Comparison of ENCODE assay signal across 1 cellular context in the genomic region with DNA sequence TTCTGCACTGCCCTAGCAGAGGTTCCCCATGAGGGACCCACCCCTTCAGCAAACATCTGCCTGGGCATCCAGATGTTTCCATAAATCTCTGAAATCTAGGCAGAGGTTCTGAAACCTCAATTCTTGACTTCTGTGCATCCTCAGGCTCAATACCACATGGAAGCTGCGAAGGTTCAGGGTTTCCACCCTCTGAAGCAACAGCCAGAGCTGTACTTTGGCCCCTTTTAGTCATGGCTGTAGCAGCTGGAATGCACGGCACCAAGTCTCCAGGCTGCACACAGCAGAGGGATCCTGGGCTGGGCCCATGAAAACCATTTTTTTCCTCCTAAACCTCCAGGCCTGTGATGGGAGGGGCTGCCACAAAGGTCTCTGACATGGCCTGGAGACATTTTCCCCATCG.
TF ChIP-seq lines count a peak whose summit lies in the region.

No MANE protein-coding gene starts in this region.

TF ChIP-seq in HepG2, 621 proteins besides CTCF, POLR2A, EP300 and RAD21 (continued from another document and continues in another):
- TF ChIP-seq, protein P1, sequence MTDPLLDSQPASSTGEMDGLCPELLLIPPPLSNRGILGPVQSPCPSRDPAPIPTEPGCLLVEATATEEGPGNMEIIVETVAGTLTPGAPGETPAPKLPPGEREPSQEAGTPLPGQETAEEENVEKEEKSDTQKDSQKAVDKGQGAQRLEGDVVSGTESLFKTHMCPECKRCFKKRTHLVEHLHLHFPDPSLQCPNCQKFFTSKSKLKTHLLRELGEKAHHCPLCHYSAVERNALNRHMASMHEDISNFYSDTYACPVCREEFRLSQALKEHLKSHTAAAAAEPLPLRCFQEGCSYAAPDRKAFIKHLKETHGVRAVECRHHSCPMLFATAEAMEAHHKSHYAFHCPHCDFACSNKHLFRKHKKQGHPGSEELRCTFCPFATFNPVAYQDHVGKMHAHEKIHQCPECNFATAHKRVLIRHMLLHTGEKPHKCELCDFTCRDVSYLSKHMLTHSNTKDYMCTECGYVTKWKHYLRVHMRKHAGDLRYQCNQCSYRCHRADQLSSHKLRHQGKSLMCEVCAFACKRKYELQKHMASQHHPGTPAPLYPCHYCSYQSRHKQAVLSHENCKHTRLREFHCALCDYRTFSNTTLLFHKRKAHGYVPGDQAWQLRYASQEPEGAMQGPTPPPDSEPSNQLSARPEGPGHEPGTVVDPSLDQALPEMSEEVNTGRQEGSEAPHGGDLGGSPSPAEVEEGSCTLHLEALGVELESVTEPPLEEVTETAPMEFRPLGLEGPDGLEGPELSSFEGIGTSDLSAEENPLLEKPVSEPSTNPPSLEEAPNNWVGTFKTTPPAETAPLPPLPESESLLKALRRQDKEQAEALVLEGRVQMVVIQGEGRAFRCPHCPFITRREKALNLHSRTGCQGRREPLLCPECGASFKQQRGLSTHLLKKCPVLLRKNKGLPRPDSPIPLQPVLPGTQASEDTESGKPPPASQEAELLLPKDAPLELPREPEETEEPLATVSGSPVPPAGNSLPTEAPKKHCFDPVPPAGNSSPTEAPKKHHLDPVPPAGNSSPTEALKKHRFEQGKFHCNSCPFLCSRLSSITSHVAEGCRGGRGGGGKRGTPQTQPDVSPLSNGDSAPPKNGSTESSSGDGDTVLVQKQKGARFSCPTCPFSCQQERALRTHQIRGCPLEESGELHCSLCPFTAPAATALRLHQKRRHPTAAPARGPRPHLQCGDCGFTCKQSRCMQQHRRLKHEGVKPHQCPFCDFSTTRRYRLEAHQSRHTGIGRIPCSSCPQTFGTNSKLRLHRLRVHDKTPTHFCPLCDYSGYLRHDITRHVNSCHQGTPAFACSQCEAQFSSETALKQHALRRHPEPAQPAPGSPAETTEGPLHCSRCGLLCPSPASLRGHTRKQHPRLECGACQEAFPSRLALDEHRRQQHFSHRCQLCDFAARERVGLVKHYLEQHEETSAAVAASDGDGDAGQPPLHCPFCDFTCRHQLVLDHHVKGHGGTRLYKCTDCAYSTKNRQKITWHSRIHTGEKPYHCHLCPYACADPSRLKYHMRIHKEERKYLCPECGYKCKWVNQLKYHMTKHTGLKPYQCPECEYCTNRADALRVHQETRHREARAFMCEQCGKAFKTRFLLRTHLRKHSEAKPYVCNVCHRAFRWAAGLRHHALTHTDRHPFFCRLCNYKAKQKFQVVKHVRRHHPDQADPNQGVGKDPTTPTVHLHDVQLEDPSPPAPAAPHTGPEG (CRISPR knock-in tag; IDR thresholded peaks at IDR 0.05) = no peak
- TF ChIP-seq ZMYM4 (CRISPR knock-in tag; IDR thresholded peaks at IDR 0.05) (0 out of 2 replicates have a peak, but pooled peaks have one; percentile 27), ZNF10 (CRISPR knock-in tag; IDR thresholded peaks at IDR 0.05; ENCODE audit: borderline replicate concordance, low read depth) (no peak), RFX1 (IDR thresholded peaks at IDR 0.05) (no peak), ZNF749 (CRISPR knock-in tag; IDR thresholded peaks at IDR 0.05; ENCODE audit: borderline replicate concordance) (no peak), SYNCRIP (IDR thresholded peaks at IDR 0.05; ENCODE audit: insufficient read depth, low read depth, low read length) (no peak), ZNF607 (CRISPR knock-in tag; IDR thresholded peaks at IDR 0.05; ENCODE audit: borderline replicate concordance) (no peak), ZNF776 (CRISPR knock-in tag; IDR thresholded peaks at IDR 0.05) (no peak), TBL1XR1 (IDR thresholded peaks at IDR 0.05; ENCODE audit: borderline replicate concordance, low read length, partially characterized antibody) (no peak), ZNF713 (CRISPR knock-in tag; IDR thresholded peaks at IDR 0.05) (no peak), FOXJ3 (CRISPR knock-in tag; IDR thresholded peaks at IDR 0.05; ENCODE audit: borderline replicate concordance) (no peak), THAP11 (CRISPR knock-in tag; IDR thresholded peaks at IDR 0.05) (no peak), HNF4A (CRISPR knock-in tag; IDR thresholded peaks at IDR 0.05) (peak; percentile 90), ZNF891 (CRISPR knock-in tag; IDR thresholded peaks at IDR 0.05) (no peak), ZNF720 (CRISPR knock-in tag; IDR thresholded peaks at IDR 0.05) (no peak), FOXA3 (CRISPR knock-in tag; IDR thresholded peaks at IDR 0.05) (no peak), ZBTB42 (CRISPR knock-in tag; IDR thresholded peaks at IDR 0.05) (no peak), HNRNPL (IDR thresholded peaks at IDR 0.05; ENCODE audit: low read depth, low read length) (no peak), ZNF382 (CRISPR knock-in tag; IDR thresholded peaks at IDR 0.05; ENCODE audit: borderline replicate concordance) (no peak), GLI4 (CRISPR knock-in tag; IDR thresholded peaks at IDR 0.05; ENCODE audit: borderline replicate concordance) (no peak), ZNF101 (CRISPR knock-in tag; IDR thresholded peaks at IDR 0.05; ENCODE audit: borderline replicate concordance, low read depth) (no peak), ZNF326 (CRISPR knock-in tag; IDR thresholded peaks at IDR 0.05; ENCODE audit: borderline replicate concordance) (no peak), ARNTL (CRISPR knock-in tag; IDR thresholded peaks at IDR 0.05) (no peak), RCOR2 (CRISPR knock-in tag; IDR thresholded peaks at IDR 0.05) (no peak), HNF4G (IDR thresholded peaks at IDR 0.05; ENCODE audit: borderline replicate concordance, low read depth, low read length) (peak; percentile 74), HNF4G (CRISPR knock-in tag; IDR thresholded peaks at IDR 0.05; ENCODE audit: borderline replicate concordance, low read depth) (no peak), SAP130 (CRISPR knock-in tag; IDR thresholded peaks at IDR 0.05; ENCODE audit: low read depth) (no peak), KLF11 (CRISPR knock-in tag; IDR thresholded peaks at IDR 0.05) (no peak), TEAD3 (CRISPR knock-in tag; optimal IDR thresholded peaks at IDR 0.05; ENCODE audit: borderline replicate concordance) (peak; percentile 94)
- TF ChIP-seq, protein P2, sequence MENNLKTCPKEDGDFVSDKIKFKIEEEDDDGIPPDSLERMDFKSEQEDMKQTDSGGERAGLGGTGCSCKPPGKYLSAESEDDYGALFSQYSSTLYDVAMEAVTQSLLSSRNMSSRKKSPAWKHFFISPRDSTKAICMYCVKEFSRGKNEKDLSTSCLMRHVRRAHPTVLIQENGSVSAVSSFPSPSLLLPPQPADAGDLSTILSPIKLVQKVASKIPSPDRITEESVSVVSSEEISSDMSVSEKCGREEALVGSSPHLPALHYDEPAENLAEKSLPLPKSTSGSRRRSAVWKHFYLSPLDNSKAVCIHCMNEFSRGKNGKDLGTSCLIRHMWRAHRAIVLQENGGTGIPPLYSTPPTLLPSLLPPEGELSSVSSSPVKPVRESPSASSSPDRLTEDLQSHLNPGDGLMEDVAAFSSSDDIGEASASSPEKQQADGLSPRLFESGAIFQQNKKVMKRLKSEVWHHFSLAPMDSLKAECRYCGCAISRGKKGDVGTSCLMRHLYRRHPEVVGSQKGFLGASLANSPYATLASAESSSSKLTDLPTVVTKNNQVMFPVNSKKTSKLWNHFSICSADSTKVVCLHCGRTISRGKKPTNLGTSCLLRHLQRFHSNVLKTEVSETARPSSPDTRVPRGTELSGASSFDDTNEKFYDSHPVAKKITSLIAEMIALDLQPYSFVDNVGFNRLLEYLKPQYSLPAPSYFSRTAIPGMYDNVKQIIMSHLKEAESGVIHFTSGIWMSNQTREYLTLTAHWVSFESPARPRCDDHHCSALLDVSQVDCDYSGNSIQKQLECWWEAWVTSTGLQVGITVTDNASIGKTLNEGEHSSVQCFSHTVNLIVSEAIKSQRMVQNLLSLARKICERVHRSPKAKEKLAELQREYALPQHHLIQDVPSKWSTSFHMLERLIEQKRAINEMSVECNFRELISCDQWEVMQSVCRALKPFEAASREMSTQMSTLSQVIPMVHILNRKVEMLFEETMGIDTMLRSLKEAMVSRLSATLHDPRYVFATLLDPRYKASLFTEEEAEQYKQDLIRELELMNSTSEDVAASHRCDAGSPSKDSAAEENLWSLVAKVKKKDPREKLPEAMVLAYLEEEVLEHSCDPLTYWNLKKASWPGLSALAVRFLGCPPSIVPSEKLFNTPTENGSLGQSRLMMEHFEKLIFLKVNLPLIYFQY (CRISPR knock-in tag; IDR thresholded peaks at IDR 0.05; ENCODE audit: borderline replicate concordance) = no peak
- TF ChIP-seq, protein P3, sequence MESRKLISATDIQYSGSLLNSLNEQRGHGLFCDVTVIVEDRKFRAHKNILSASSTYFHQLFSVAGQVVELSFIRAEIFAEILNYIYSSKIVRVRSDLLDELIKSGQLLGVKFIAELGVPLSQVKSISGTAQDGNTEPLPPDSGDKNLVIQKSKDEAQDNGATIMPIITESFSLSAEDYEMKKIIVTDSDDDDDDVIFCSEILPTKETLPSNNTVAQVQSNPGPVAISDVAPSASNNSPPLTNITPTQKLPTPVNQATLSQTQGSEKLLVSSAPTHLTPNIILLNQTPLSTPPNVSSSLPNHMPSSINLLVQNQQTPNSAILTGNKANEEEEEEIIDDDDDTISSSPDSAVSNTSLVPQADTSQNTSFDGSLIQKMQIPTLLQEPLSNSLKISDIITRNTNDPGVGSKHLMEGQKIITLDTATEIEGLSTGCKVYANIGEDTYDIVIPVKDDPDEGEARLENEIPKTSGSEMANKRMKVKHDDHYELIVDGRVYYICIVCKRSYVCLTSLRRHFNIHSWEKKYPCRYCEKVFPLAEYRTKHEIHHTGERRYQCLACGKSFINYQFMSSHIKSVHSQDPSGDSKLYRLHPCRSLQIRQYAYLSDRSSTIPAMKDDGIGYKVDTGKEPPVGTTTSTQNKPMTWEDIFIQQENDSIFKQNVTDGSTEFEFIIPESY (CRISPR knock-in tag; IDR thresholded peaks at IDR 0.05) = no peak
- TF ChIP-seq, protein P4, sequence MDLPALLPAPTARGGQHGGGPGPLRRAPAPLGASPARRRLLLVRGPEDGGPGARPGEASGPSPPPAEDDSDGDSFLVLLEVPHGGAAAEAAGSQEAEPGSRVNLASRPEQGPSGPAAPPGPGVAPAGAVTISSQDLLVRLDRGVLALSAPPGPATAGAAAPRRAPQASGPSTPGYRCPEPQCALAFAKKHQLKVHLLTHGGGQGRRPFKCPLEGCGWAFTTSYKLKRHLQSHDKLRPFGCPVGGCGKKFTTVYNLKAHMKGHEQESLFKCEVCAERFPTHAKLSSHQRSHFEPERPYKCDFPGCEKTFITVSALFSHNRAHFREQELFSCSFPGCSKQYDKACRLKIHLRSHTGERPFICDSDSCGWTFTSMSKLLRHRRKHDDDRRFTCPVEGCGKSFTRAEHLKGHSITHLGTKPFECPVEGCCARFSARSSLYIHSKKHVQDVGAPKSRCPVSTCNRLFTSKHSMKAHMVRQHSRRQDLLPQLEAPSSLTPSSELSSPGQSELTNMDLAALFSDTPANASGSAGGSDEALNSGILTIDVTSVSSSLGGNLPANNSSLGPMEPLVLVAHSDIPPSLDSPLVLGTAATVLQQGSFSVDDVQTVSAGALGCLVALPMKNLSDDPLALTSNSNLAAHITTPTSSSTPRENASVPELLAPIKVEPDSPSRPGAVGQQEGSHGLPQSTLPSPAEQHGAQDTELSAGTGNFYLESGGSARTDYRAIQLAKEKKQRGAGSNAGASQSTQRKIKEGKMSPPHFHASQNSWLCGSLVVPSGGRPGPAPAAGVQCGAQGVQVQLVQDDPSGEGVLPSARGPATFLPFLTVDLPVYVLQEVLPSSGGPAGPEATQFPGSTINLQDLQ (CRISPR knock-in tag; IDR thresholded peaks at IDR 0.05) = no peak
- TF ChIP-seq, protein P5, sequence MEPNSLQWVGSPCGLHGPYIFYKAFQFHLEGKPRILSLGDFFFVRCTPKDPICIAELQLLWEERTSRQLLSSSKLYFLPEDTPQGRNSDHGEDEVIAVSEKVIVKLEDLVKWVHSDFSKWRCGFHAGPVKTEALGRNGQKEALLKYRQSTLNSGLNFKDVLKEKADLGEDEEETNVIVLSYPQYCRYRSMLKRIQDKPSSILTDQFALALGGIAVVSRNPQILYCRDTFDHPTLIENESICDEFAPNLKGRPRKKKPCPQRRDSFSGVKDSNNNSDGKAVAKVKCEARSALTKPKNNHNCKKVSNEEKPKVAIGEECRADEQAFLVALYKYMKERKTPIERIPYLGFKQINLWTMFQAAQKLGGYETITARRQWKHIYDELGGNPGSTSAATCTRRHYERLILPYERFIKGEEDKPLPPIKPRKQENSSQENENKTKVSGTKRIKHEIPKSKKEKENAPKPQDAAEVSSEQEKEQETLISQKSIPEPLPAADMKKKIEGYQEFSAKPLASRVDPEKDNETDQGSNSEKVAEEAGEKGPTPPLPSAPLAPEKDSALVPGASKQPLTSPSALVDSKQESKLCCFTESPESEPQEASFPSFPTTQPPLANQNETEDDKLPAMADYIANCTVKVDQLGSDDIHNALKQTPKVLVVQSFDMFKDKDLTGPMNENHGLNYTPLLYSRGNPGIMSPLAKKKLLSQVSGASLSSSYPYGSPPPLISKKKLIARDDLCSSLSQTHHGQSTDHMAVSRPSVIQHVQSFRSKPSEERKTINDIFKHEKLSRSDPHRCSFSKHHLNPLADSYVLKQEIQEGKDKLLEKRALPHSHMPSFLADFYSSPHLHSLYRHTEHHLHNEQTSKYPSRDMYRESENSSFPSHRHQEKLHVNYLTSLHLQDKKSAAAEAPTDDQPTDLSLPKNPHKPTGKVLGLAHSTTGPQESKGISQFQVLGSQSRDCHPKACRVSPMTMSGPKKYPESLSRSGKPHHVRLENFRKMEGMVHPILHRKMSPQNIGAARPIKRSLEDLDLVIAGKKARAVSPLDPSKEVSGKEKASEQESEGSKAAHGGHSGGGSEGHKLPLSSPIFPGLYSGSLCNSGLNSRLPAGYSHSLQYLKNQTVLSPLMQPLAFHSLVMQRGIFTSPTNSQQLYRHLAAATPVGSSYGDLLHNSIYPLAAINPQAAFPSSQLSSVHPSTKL (CRISPR knock-in tag; IDR thresholded peaks at IDR 0.05) = peak; percentile 64
- TF ChIP-seq, protein P6, sequence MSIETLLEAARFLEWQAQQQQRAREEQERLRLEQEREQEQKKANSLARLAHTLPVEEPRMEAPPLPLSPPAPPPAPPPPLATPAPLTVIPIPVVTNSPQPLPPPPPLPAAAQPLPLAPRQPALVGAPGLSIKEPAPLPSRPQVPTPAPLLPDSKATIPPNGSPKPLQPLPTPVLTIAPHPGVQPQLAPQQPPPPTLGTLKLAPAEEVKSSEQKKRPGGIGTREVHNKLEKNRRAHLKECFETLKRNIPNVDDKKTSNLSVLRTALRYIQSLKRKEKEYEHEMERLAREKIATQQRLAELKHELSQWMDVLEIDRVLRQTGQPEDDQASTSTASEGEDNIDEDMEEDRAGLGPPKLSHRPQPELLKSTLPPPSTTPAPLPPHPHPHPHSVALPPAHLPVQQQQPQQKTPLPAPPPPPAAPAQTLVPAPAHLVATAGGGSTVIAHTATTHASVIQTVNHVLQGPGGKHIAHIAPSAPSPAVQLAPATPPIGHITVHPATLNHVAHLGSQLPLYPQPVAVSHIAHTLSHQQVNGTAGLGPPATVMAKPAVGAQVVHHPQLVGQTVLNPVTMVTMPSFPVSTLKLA (IDR thresholded peaks at IDR 0.05) = no peak
- TF ChIP-seq, protein P7, sequence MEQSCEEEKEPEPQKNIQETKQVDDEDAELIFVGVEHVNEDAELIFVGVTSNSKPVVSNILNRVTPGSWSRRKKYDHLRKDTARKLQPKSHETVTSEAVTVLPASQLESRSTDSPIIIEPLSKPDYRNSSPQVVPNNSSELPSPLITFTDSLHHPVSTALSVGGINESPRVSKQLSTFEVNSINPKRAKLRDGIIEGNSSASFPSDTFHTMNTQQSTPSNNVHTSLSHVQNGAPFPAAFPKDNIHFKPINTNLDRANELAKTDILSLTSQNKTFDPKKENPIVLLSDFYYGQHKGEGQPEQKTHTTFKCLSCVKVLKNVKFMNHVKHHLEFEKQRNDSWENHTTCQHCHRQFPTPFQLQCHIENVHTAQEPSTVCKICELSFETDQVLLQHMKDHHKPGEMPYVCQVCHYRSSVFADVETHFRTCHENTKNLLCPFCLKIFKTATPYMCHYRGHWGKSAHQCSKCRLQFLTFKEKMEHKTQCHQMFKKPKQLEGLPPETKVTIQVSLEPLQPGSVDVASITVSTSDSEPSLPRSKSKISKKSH (CRISPR knock-in tag; IDR thresholded peaks at IDR 0.05; ENCODE audit: borderline replicate concordance) = no peak
